8 cellular contexts compared by ENCODE assay signal in genomic region chrX:112642349-112642748, GRCh38. TPM values are rescaled to one million over a fixed set of nuclear protein-coding genes. Genes with fewer than 3 reads are reported as not detected.
DNase-seq lines count a peak whose midpoint lies in the region; ATAC-seq and TF ChIP-seq lines count a peak whose summit lies in the region.

No MANE protein-coding gene starts in this region.

- H3K4me3 Mint-ChIP-seq in activated CD4-positive, alpha-beta T cell treated with anti-CD3 and anti-CD28 coated beads for 36 hours = no peak overlapping the region
- no peak overlapping the region for H3K4me3 Mint-ChIP-seq in activated T-helper 1 cell treated with anti-CD3 and anti-CD28 coated beads, Interleukin-12 subunit alpha, Interleukin-12 subunit beta, Interleukin-2, Interleukin-4 antibody, amounts not matched to agents 30 ng/mL and 10 ng/mL and 1 ng/mL, durations not matched to agents 14 hours and 24 hours and 36 hours

- H3K36me3 Mint-ChIP-seq in activated CD4-positive, alpha-beta T cell treated with anti-CD3 and anti-CD28 coated beads for 36 hours (ENCODE audit: low read depth) = no peaks in the 10 kb centered on the region
- H3K36me3 Mint-ChIP-seq in activated T-helper 1 cell treated with anti-CD3 and anti-CD28 coated beads, Interleukin-12 subunit alpha, Interleukin-12 subunit beta, Interleukin-2, Interleukin-4 antibody, amounts not matched to agents 30 ng/mL and 10 ng/mL and 1 ng/mL, durations not matched to agents 14 hours and 24 hours and 36 hours (ENCODE audit: low read depth) = no peaks in the 10 kb centered on the region

- H3K27ac Mint-ChIP-seq in activated CD4-positive, alpha-beta T cell treated with anti-CD3 and anti-CD28 coated beads for 36 hours = no peak overlapping the region
- no peak overlapping the region for H3K27ac Mint-ChIP-seq in activated T-helper 1 cell treated with anti-CD3 and anti-CD28 coated beads, Interleukin-12 subunit alpha, Interleukin-12 subunit beta, Interleukin-2, Interleukin-4 antibody, amounts not matched to agents 30 ng/mL and 10 ng/mL and 1 ng/mL, durations not matched to agents 14 hours and 24 hours and 36 hours

- POLR2A ChIA-PET in activated CD4-positive, alpha-beta T cell treated with anti-CD3 and anti-CD28 coated beads for 36 hours (lab: Charles Lee) = no interaction called here

- H3K4me1 Mint-ChIP-seq in activated CD4-positive, alpha-beta T cell treated with anti-CD3 and anti-CD28 coated beads for 36 hours = peaks cover 27% of the 10 kb centered on the region
- peaks cover 10% of the 10 kb centered on the region for H3K4me1 Mint-ChIP-seq in activated T-helper 1 cell treated with anti-CD3 and anti-CD28 coated beads, Interleukin-12 subunit alpha, Interleukin-12 subunit beta, Interleukin-2, Interleukin-4 antibody, amounts not matched to agents 30 ng/mL and 10 ng/mL and 1 ng/mL, durations not matched to agents 14 hours and 24 hours and 36 hours (ENCODE audit: low read depth)

- no peaks in the 10 kb centered on the region for H3K9me3 Mint-ChIP-seq in activated CD4-positive, alpha-beta T cell treated with anti-CD3 and anti-CD28 coated beads for 36 hours (ENCODE audit: low read depth)
- no peaks in the 10 kb centered on the region for H3K9me3 Mint-ChIP-seq in activated T-helper 1 cell treated with anti-CD3 and anti-CD28 coated beads, Interleukin-12 subunit alpha, Interleukin-12 subunit beta, Interleukin-2, Interleukin-4 antibody, amounts not matched to agents 30 ng/mL and 10 ng/mL and 1 ng/mL, durations not matched to agents 14 hours and 24 hours and 36 hours

- intact Hi-C loops in activated CD4-positive, alpha-beta T cell treated with anti-CD3 and anti-CD28 coated beads for 36 hours (cut with DNase I, micrococcal nuclease) = loop anchor here in 1 of 2 experiments (2.0 kb wide), 2 partner anchors 36 to 774 kb away; partner anchors contain the start of gene LHFPL1
- intact Hi-C loops in activated T-helper 1 cell treated with anti-CD3 and anti-CD28 coated beads, Interleukin-12 subunit alpha, Interleukin-12 subunit beta, Interleukin-2, Interleukin-4 antibody, amounts not matched to agents 30 ng/mL and 10 ng/mL and 1 ng/mL, durations not matched to agents 14 hours and 24 hours and 36 hours (cut with micrococcal nuclease) = no loop called here

- CTCF ChIA-PET in activated CD4-positive, alpha-beta T cell treated with anti-CD3 and anti-CD28 coated beads for 36 hours (lab: Charles Lee) = interaction anchor here (0.6 to 1.0 kb wide), 3 partner anchors 33 to 183 kb away, joined by 3 read pairs; no protein-coding TSS in a partner anchor

- peak in 2 of 3 donors; percentile 17 to 19 for TF ChIP-seq CTCF in omental fat pad (IDR thresholded peaks at IDR 0.05)

- peak; percentile 17 for DNase-seq in activated CD4-positive, alpha-beta T cell treated with anti-CD3 and anti-CD28 coated beads for 36 hours
- DNase-seq in activated CD4-positive, alpha-beta T cell treated with anti-CD3 and anti-CD28 coated beads for 1 hour = no peak
- DNase-seq in NCI-H345 treated with DMSO at 0.1 percent for 48 hours (lab: John Stamatoyannopoulos, UW; ENCODE audit: unreplicated experiment) (peak; percentile 47), germinal center (ENCODE audit: low spot score) (peak; percentile 12), omental fat pad (ENCODE audit: low spot score) (no peak)
- DNase-seq in activated T-helper 1 cell treated with anti-CD3 and anti-CD28 coated beads, Interleukin-12 subunit alpha, Interleukin-12 subunit beta, Interleukin-2, Interleukin-4 antibody, amounts not matched to agents 30 ng/mL and 10 ng/mL and 1 ng/mL, durations not matched to agents 14 hours and 24 hours and 36 hours (ENCODE audit: low spot score) = peak; percentile 2

- peak; percentile 21 for ATAC-seq in activated CD4-positive, alpha-beta T cell treated with anti-CD3 and anti-CD28 coated beads for 36 hours
- ATAC-seq in HG03097 (IDR thresholded peaks at IDR 0.05; ENCODE audit: low FRiP score, unreplicated experiment) (peak; percentile 53), omental fat pad (ENCODE audit: low FRiP score) (no peak), GM21825 (IDR thresholded peaks at IDR 0.05; ENCODE audit: unreplicated experiment) (no peak)

- H3K27me3 Mint-ChIP-seq in activated CD4-positive, alpha-beta T cell treated with anti-CD3 and anti-CD28 coated beads for 36 hours = no peaks in the 10 kb centered on the region
- no peaks in the 10 kb centered on the region for H3K27me3 Mint-ChIP-seq in activated T-helper 1 cell treated with anti-CD3 and anti-CD28 coated beads, Interleukin-12 subunit alpha, Interleukin-12 subunit beta, Interleukin-2, Interleukin-4 antibody, amounts not matched to agents 30 ng/mL and 10 ng/mL and 1 ng/mL, durations not matched to agents 14 hours and 24 hours and 36 hours (ENCODE audit: insufficient read depth)

RNA-seq across cellular contexts. Expression of gene LHFPL1, which starts 37.4 kb away (rescaled TPM):
- total RNA-seq in activated CD4-positive, alpha-beta T cell treated with anti-CD3 and anti-CD28 coated beads for 36 hours = under 1 TPM; 0.14 to 0.23 TPM
- total RNA-seq in activated T-helper 1 cell treated with anti-CD3 and anti-CD28 coated beads, Interleukin-12 subunit alpha, Interleukin-12 subunit beta, Interleukin-2, Interleukin-4 antibody, amounts not matched to agents 30 ng/mL and 10 ng/mL and 1 ng/mL, durations not matched to agents 14 hours and 24 hours and 36 hours = not detected in 2 replicates
- total RNA-seq in omental fat pad = not detected

Comparison
In these comparisons a context has a peak if more than half of its experiments do, and no peak if none do; other contexts are left out.
1. DNase-seq: peak in activated CD4-positive, alpha-beta T cell treated with anti-CD3 and anti-CD28 coated beads for 36 hours (single experiment), NCI-H345 treated with DMSO at 0.1 percent for 48 hours (single experiment), activated T-helper 1 cell treated with anti-CD3 and anti-CD28 coated beads, Interleukin-12 subunit alpha, Interleukin-12 subunit beta, Interleukin-2, Interleukin-4 antibody, amounts not matched to agents 30 ng/mL and 10 ng/mL and 1 ng/mL, durations not matched to agents 14 hours and 24 hours and 36 hours (single experiment) and germinal center (single experiment); none in activated CD4-positive, alpha-beta T cell treated with anti-CD3 and anti-CD28 coated beads for 1 hour (single experiment) and omental fat pad (single experiment).
2. ATAC-seq: peak in activated CD4-positive, alpha-beta T cell treated with anti-CD3 and anti-CD28 coated beads for 36 hours (single experiment) and HG03097 (single experiment); none in omental fat pad (single experiment) and GM21825 (single experiment).